26 cellular contexts compared by ENCODE assay signal in the genomic region with DNA sequence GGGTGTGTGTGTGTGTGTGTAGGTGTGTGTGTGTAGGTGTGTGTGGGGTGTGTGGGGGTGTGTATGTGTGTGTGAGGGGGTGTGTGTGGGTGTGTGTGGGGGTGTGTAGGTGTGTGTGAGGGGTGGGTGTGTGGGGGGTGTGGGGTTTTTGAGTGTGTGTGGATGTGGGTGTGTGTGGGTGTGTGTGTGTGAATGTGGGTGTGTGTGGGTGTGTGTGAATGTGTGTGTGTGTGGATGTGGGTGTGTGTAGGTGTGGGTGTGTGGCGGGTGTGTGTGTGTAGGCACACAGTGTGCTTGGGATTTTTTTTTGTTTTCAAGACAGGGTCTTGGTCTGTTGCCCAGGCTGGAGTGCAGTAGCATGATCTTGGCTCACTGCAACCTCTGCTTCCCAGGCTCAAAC.
"Had no signal": no experiment of that assay in that cellular context is flagged by ENCODE, and none has a peak within 500 bp of the region (broad histone marks: within the 10 kb centered on the region; RNA-seq: fewer than 3 reads in every experiment).

No MANE protein-coding gene starts in this region.

- DNase-seq: activated CD4-positive, alpha-beta T cell treated with anti-CD3 and anti-CD28 coated beads, Interleukin-2, amount 10 ng/mL, durations not matched to agents 24 days and 14 days; activated CD4-positive, alpha-beta T cell treated with anti-CD3 and anti-CD28 coated beads, Interleukin-2, amount 50 U/mL, for 4 hours; activated CD8-positive, alpha-beta T cell treated with anti-CD3 and anti-CD28 coated beads for 36 hours; activated gamma-delta T cell; activated naive CD4-positive, alpha-beta T cell treated with Interleukin-2 at 50 U/mL for 16 hours; activated naive CD8-positive, alpha-beta T cell treated with anti-CD3 and anti-CD28 coated beads, Interleukin-2, amount 10 ng/mL, durations not matched to agents 7 days and 5 days; activated T-cell treated with anti-CD3 and anti-CD28 coated beads, Interleukin-2, amount 50 U/mL, for 1 hour; activated T-cell treated with anti-CD3 and anti-CD28 coated beads, Interleukin-2, amount 50 U/mL, for 72 hours; NCI-H1092 treated with DMSO at 0.1 percent for 48 hours; NCI-H146; NCI-H187; NCI-H2029 treated with DMSO at 0.1 percent for 48 hours; NCI-H2107; NCI-H2171 treated with DMSO at 0.1 percent for 48 hours; NCI-H2227 treated with DMSO at 0.1 percent for 48 hours; NCI-H446; NCI-H510A treated with DMSO at 0.1 percent for 48 hours; NCI-H526 treated with DMSO at 0.1 percent for 48 hours; Peyer's patch; RPMI8226; SHP77 treated with DMSO at 0.1 percent for 48 hours; SK-N-SH had no signal

- H3K36me3 ChIP-seq: ascending aorta, Peyer's patch, SJSA1 had no signal

- H3K4me2 ChIP-seq: SK-N-SH had no signal

- H3K27me3 ChIP-seq: ascending aorta, Peyer's patch, SJSA1 had no signal

- H3K4me1 ChIP-seq: ascending aorta, Peyer's patch had no signal

- ATAC-seq: activated CD8-positive, alpha-beta T cell treated with anti-CD3 and anti-CD28 coated beads for 36 hours; activated T-cell treated with anti-CD3 and anti-CD28 coated beads, Interleukin-2, amount 50 U/mL, for 72 hours; activated T-helper 17 cell treated with anti-CD3 and anti-CD28 coated beads, Interleukin-2, amount 50 U/mL, for 72 hours had no signal

- H3K27ac ChIP-seq: ascending aorta, SJSA1 had no signal

- H3K4me3 ChIP-seq: ascending aorta, Peyer's patch, SJSA1 had no signal

- H3K9ac ChIP-seq: SK-N-SH had no signal

- H3K9me3 ChIP-seq: ascending aorta, Peyer's patch, SJSA1, SK-N-SH had no signal

- FAIRE-seq: TTC549 had no signal
